ENCODE assay signal across 1 cellular context in genomic region chr22:23499845-23500500, GRCh38.
TF ChIP-seq lines count a peak whose summit lies in the region.

No MANE protein-coding gene starts in this region.

TF ChIP-seq in H1, 55 proteins besides CTCF, POLR2A, EP300 and RAD21 (continued from another document):
- TF ChIP-seq, protein P1, sequence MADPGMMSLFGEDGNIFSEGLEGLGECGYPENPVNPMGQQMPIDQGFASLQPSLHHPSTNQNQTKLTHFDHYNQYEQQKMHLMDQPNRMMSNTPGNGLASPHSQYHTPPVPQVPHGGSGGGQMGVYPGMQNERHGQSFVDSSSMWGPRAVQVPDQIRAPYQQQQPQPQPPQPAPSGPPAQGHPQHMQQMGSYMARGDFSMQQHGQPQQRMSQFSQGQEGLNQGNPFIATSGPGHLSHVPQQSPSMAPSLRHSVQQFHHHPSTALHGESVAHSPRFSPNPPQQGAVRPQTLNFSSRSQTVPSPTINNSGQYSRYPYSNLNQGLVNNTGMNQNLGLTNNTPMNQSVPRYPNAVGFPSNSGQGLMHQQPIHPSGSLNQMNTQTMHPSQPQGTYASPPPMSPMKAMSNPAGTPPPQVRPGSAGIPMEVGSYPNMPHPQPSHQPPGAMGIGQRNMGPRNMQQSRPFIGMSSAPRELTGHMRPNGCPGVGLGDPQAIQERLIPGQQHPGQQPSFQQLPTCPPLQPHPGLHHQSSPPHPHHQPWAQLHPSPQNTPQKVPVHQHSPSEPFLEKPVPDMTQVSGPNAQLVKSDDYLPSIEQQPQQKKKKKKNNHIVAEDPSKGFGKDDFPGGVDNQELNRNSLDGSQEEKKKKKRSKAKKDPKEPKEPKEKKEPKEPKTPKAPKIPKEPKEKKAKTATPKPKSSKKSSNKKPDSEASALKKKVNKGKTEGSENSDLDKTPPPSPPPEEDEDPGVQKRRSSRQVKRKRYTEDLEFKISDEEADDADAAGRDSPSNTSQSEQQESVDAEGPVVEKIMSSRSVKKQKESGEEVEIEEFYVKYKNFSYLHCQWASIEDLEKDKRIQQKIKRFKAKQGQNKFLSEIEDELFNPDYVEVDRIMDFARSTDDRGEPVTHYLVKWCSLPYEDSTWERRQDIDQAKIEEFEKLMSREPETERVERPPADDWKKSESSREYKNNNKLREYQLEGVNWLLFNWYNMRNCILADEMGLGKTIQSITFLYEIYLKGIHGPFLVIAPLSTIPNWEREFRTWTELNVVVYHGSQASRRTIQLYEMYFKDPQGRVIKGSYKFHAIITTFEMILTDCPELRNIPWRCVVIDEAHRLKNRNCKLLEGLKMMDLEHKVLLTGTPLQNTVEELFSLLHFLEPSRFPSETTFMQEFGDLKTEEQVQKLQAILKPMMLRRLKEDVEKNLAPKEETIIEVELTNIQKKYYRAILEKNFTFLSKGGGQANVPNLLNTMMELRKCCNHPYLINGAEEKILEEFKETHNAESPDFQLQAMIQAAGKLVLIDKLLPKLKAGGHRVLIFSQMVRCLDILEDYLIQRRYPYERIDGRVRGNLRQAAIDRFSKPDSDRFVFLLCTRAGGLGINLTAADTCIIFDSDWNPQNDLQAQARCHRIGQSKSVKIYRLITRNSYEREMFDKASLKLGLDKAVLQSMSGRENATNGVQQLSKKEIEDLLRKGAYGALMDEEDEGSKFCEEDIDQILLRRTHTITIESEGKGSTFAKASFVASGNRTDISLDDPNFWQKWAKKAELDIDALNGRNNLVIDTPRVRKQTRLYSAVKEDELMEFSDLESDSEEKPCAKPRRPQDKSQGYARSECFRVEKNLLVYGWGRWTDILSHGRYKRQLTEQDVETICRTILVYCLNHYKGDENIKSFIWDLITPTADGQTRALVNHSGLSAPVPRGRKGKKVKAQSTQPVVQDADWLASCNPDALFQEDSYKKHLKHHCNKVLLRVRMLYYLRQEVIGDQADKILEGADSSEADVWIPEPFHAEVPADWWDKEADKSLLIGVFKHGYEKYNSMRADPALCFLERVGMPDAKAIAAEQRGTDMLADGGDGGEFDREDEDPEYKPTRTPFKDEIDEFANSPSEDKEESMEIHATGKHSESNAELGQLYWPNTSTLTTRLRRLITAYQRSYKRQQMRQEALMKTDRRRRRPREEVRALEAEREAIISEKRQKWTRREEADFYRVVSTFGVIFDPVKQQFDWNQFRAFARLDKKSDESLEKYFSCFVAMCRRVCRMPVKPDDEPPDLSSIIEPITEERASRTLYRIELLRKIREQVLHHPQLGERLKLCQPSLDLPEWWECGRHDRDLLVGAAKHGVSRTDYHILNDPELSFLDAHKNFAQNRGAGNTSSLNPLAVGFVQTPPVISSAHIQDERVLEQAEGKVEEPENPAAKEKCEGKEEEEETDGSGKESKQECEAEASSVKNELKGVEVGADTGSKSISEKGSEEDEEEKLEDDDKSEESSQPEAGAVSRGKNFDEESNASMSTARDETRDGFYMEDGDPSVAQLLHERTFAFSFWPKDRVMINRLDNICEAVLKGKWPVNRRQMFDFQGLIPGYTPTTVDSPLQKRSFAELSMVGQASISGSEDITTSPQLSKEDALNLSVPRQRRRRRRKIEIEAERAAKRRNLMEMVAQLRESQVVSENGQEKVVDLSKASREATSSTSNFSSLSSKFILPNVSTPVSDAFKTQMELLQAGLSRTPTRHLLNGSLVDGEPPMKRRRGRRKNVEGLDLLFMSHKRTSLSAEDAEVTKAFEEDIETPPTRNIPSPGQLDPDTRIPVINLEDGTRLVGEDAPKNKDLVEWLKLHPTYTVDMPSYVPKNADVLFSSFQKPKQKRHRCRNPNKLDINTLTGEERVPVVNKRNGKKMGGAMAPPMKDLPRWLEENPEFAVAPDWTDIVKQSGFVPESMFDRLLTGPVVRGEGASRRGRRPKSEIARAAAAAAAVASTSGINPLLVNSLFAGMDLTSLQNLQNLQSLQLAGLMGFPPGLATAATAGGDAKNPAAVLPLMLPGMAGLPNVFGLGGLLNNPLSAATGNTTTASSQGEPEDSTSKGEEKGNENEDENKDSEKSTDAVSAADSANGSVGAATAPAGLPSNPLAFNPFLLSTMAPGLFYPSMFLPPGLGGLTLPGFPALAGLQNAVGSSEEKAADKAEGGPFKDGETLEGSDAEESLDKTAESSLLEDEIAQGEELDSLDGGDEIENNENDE (IDR thresholded peaks at IDR 0.05; ENCODE audit: insufficient replicate concordance, low read length) = no peak
- TF ChIP-seq EZH2 (IDR thresholded peaks at IDR 0.05; ENCODE audit: low read depth, low read length, severe bottlenecking) (no peak), ATF2 (IDR thresholded peaks at IDR 0.05; ENCODE audit: low read length) (no peak), JUN (IDR thresholded peaks at IDR 0.05; ENCODE audit: low read depth, low read length) (no peak), MAX (IDR thresholded peaks at IDR 0.05) (no peak), NRF1 (IDR thresholded peaks at IDR 0.05; ENCODE audit: low read depth, low read length) (no peak), RNF2 (IDR thresholded peaks at IDR 0.05; ENCODE audit: borderline replicate concordance, low read depth, low read length, missing control alignments, poor library complexity, severe bottlenecking) (no peak)
